Comparison of ENCODE assay signal across 1 cellular context in genomic region chr7:26393855-26394254, GRCh38.
TF ChIP-seq lines count a peak whose summit lies in the region.

No MANE protein-coding gene starts in this region.

TF ChIP-seq in K562, 482 proteins besides CTCF, POLR2A, EP300 and RAD21 (continued from another document):
- no peak for TF ChIP-seq THAP12 (CRISPR knock-in tag; IDR thresholded peaks at IDR 0.05)
- TF ChIP-seq ZFP91 (CRISPR knock-in tag; IDR thresholded peaks at IDR 0.05): no peak
- 0 out of 2 replicates have a peak, but pooled peaks have one; percentile 24 for TF ChIP-seq HMBOX1 (IDR thresholded peaks at IDR 0.05)
